Comparison of ENCODE assay signal across 25 cellular contexts in genomic region chr4:39097290-39097689, GRCh38.
"Had no signal": no experiment of that assay in that cellular context is flagged by ENCODE, and none has a peak within 500 bp of the region (broad histone marks: within the 10 kb centered on the region; RNA-seq: fewer than 3 reads in every experiment).

No MANE protein-coding gene starts in this region.

- H3K4me1 ChIP-seq: pancreas, prostate gland, sigmoid colon, tibial nerve, uterus had no signal

- H3K4me3 ChIP-seq: hepatocyte, lung, pancreas, prostate gland, sigmoid colon, spleen, tibial nerve, uterus had no signal

- H3K9me3 Mint-ChIP-seq: mesothelial cell of epicardium; naive B cell; natural killer cell; nephron progenitor cell; stimulated activated effector memory CD8-positive, alpha-beta T cell treated with anti-CD3 and anti-CD28 coated beads, Interleukin-12 subunit alpha, Interleukin-12 subunit beta, amount 100 ng/mL, for 72 hours; stimulated activated naive CD8-positive, alpha-beta T cell treated with anti-CD3 and anti-CD28 coated beads, Interleukin-15, amount 100 ng/mL, for 72 hours; type B pancreatic cell had no signal

- H3K36me3 Mint-ChIP-seq: natural killer cell, type B pancreatic cell had no signal

- H3K4me1 Mint-ChIP-seq: mesothelial cell of epicardium; natural killer cell; stimulated activated effector memory CD8-positive, alpha-beta T cell treated with anti-CD3 and anti-CD28 coated beads, Interleukin-12 subunit alpha, Interleukin-12 subunit beta, amount 100 ng/mL, for 72 hours; stimulated activated naive CD8-positive, alpha-beta T cell treated with anti-CD3 and anti-CD28 coated beads, Interleukin-15, amount 100 ng/mL, for 72 hours had no signal

- H3K36me3 ChIP-seq: prostate gland, uterus had no signal

- H3K9me3 ChIP-seq: pancreas, prostate gland, sigmoid colon, spleen, tibial nerve, uterus had no signal

- DNase-seq: islet precursor cell; left ventricle myocardium superior; mesendoderm; naive B cell; natural killer cell; nephron progenitor cell; pancreas; posterior cingulate gyrus; retina; right cardiac atrium; sigmoid colon; small intestine; spleen; stimulated activated CD4-positive, alpha-beta T cell treated with anti-CD3 and anti-CD28 coated beads, Interleukin-4, amount 100 ng/mL, for 24 hours; stimulated activated naive CD4-positive, alpha-beta T cell treated with Interleukin-2 at 50 U/mL for 16 hours; stimulated activated naive CD8-positive, alpha-beta T cell treated with anti-CD3 and anti-CD28 coated beads, Interleukin-15, amount 100 ng/mL, for 72 hours; substantia nigra; uterus had no signal

- H2AFZ ChIP-seq: hepatocyte had no signal

- FAIRE-seq: pancreas, small intestine had no signal

- ATAC-seq: left ventricle myocardium superior; natural killer cell; right cardiac atrium; stimulated activated effector memory CD8-positive, alpha-beta T cell treated with anti-CD3 and anti-CD28 coated beads, Interleukin-12 subunit alpha, Interleukin-12 subunit beta, amount 100 ng/mL, for 72 hours; stimulated activated naive CD8-positive, alpha-beta T cell treated with anti-CD3 and anti-CD28 coated beads, Interleukin-15, amount 100 ng/mL, for 72 hours had no signal

- H3K27me3 Mint-ChIP-seq: naive B cell; stimulated activated naive CD8-positive, alpha-beta T cell treated with anti-CD3 and anti-CD28 coated beads, Interleukin-15, amount 100 ng/mL, for 72 hours; type B pancreatic cell had no signal

- H3K27me3 ChIP-seq: hepatocyte, pancreas, sigmoid colon, spleen, tibial nerve, uterus had no signal

- H3K27ac Mint-ChIP-seq: mesothelial cell of epicardium; natural killer cell; nephron progenitor cell; stimulated activated effector memory CD8-positive, alpha-beta T cell treated with anti-CD3 and anti-CD28 coated beads, Interleukin-12 subunit alpha, Interleukin-12 subunit beta, amount 100 ng/mL, for 72 hours; stimulated activated naive CD8-positive, alpha-beta T cell treated with anti-CD3 and anti-CD28 coated beads, Interleukin-15, amount 100 ng/mL, for 72 hours; type B pancreatic cell had no signal

- H3K4me2 ChIP-seq: hepatocyte had no signal

- H3K27ac ChIP-seq: hepatocyte, pancreas, prostate gland, sigmoid colon, spleen, tibial nerve, uterus had no signal

- H3K4me3 Mint-ChIP-seq: mesothelial cell of epicardium; naive B cell; natural killer cell; nephron progenitor cell; stimulated activated effector memory CD8-positive, alpha-beta T cell treated with anti-CD3 and anti-CD28 coated beads, Interleukin-12 subunit alpha, Interleukin-12 subunit beta, amount 100 ng/mL, for 72 hours; stimulated activated naive CD8-positive, alpha-beta T cell treated with anti-CD3 and anti-CD28 coated beads, Interleukin-15, amount 100 ng/mL, for 72 hours; type B pancreatic cell had no signal

- H3K79me2 ChIP-seq: hepatocyte had no signal
